34 cellular contexts compared by ENCODE assay signal in genomic region chr10:80032503-80032902, GRCh38. TPM values are rescaled to one million over a fixed set of nuclear protein-coding genes. Genes with fewer than 3 reads are reported as not detected.
A peak's percentile ranks its signal among the peaks of the same experiment; 100 is the strongest.
DNase-seq lines count a peak whose midpoint lies in the region; ATAC-seq, FAIRE-seq and TF ChIP-seq lines count a peak whose summit lies in the region.
"Had no signal": no experiment of that assay in that cellular context is flagged by ENCODE, and none has a peak within 500 bp of the region (broad histone marks: within the 10 kb centered on the region; RNA-seq: fewer than 3 reads in every experiment).

No MANE protein-coding gene starts in this region.

- H3K79me2 ChIP-seq in HepG2 (ENCODE audit: insufficient read depth, low read length) (no peaks in the 10 kb centered on the region), K562 (ENCODE audit: control insufficient read depth, insufficient read depth, low read length) (no peaks in the 10 kb centered on the region)

- H3K27me3 Mint-ChIP-seq in progenitor cell of endocrine pancreas: no peaks in the 10 kb centered on the region
- H3K27me3 Mint-ChIP-seq: CD4-positive, alpha-beta memory T cell had no signal

- no peaks in the 10 kb centered on the region for H3K36me3 ChIP-seq in HepG2 (replicated peaks in 1 of 2; ENCODE audit: control insufficient read depth in 1 of 2, insufficient read depth in 2 of 2, low read length in 2 of 2)
- no peaks in the 10 kb centered on the region for H3K36me3 ChIP-seq in right lobe of liver
- no peaks in the 10 kb centered on the region for H3K36me3 ChIP-seq in K562 (ENCODE audit: control insufficient read depth, insufficient read depth, low read length)
- H3K36me3 ChIP-seq: BE2C; BLaER1; BLaER1 treated with 17β-estradiol and CSF1 and Interleukin-3, amounts not matched to agents 10 nM and 100 nM had no signal

- H3K9me3 Mint-ChIP-seq in progenitor cell of endocrine pancreas (ENCODE audit: low read depth): no peaks in the 10 kb centered on the region
- H3K9me3 Mint-ChIP-seq: CD4-positive, alpha-beta memory T cell; CD4-positive, alpha-beta T cell; CD8-positive, alpha-beta memory T cell; CD8-positive, alpha-beta T cell had no signal

- H3K9me3 ChIP-seq in HepG2 (ENCODE audit: low read length): no peaks in the 10 kb centered on the region
- no peaks in the 10 kb centered on the region for H3K9me3 ChIP-seq in right lobe of liver
- no peaks in the 10 kb centered on the region for H3K9me3 ChIP-seq in K562 (replicated peaks; ENCODE audit: control insufficient read depth, insufficient read depth, low read depth, low read length)
- H3K9me3 ChIP-seq: A549; BE2C; BLaER1; BLaER1 treated with 17β-estradiol and CSF1 and Interleukin-3, amounts not matched to agents 10 nM and 100 nM; Caco-2 had no signal

- H3K4me1 ChIP-seq in HepG2 (ENCODE audit: insufficient read depth, low read length) (no peaks in the 10 kb centered on the region), right lobe of liver (no peaks in the 10 kb centered on the region), K562 (replicated peaks in 1 of 2; ENCODE audit: control insufficient read depth in 2 of 2, insufficient read depth in 2 of 2, low read length in 2 of 2) (no peaks in the 10 kb centered on the region)
- H3K4me1 ChIP-seq: A549; BE2C; BLaER1 treated with 17β-estradiol and CSF1 and Interleukin-3, amounts not matched to agents 10 nM and 100 nM; Caco-2 had no signal

- WGBS in HepG2 (ENCODE audit: low lambda C conversion rate): 48% methylated on average over 5 of the region's 5 CpGs
- WGBS in right lobe of liver (ENCODE audit: insufficient coverage, low coverage, low lambda C conversion rate, missing lambda C conversion rate): 92% methylated on average over 5 of the region's 5 CpGs
- WGBS in K562 (ENCODE audit: insufficient coverage, low coverage, missing lambda C conversion rate): 3% methylated on average over 5 of the region's 5 CpGs

- H3K9ac ChIP-seq in HepG2 (ENCODE audit: insufficient read depth, low read depth, low read length) (no peak overlapping the region), K562 (ENCODE audit: insufficient read depth in 1 of 2, low read depth in 2 of 2, low read length in 2 of 2) (no peak overlapping the region)
- H3K9ac ChIP-seq: BLaER1; BLaER1 treated with 17β-estradiol and CSF1 and Interleukin-3, amounts not matched to agents 10 nM and 100 nM had no signal

- H3K27ac ChIP-seq in HepG2 (ENCODE audit: extremely low read length, insufficient read depth, low read length) (no peak overlapping the region), right lobe of liver (no peak overlapping the region), K562 (ENCODE audit: extremely low read depth, low read depth, low read length) (no peak overlapping the region)
- H3K27ac ChIP-seq: 22Rv1; A549; BLaER1; BLaER1 treated with 17β-estradiol and CSF1 and Interleukin-3, amounts not matched to agents 10 nM and 100 nM; C4-2B had no signal

- POLR2A ChIA-PET in HepG2 (lab: Yijun Ruan, JAX): no interaction called here
- POLR2A ChIA-PET in K562 (lab: Yijun Ruan, JAX): no interaction called here
- POLR2A ChIA-PET in GM10248 (lab: Yijun Ruan, JAX): no interaction called here

- in situ Hi-C loops in HepG2 (cut with HindIII; ENCODE audit: extremely low pct_ligation_motif_present, low pct_unique_long_range_greater_than_20kb) (no loop called here), K562 (cut with MboI) (no loop called here)

- H3K4me3 ChIP-seq in HepG2 (replicated peaks in 1 of 3; ENCODE audit: insufficient read depth in 1 of 3, low read depth in 2 of 3, low read length in 3 of 3) (no peak overlapping the region), right lobe of liver (no peak overlapping the region), K562 (no peak overlapping the region)
- H3K4me3 ChIP-seq: A549; BLaER1; BLaER1 treated with 17β-estradiol and CSF1 and Interleukin-3, amounts not matched to agents 10 nM and 100 nM had no signal

- no peaks in the 10 kb centered on the region for H3K36me3 Mint-ChIP-seq in progenitor cell of endocrine pancreas (ENCODE audit: insufficient read depth)
- H3K36me3 Mint-ChIP-seq: CD14-positive monocyte; CD4-positive, alpha-beta memory T cell; CD4-positive, CD25-positive, alpha-beta regulatory T cell; CD8-positive, alpha-beta memory T cell; CD8-positive, alpha-beta T cell had no signal

- TF ChIP-seq RAD21 in HepG2 (CRISPR knock-in tag; IDR thresholded peaks at IDR 0.05) (no peak), K562 (CRISPR knock-in tag; conservative IDR thresholded peaks at IDR 0.05 in 1 of 2, IDR thresholded peaks at IDR 0.05 in 1 of 2) (no peak)

- DNase-seq in HepG2 (ENCODE audit: low spot score) (no peak), right lobe of liver (no peak), K562 (ENCODE audit: extremely low read depth in 1 of 4, low spot score in 3 of 4) (no peak), progenitor cell of endocrine pancreas (ENCODE audit: low spot score, unreplicated experiment) (no peak), GM10248 (ENCODE audit: extremely low spot score) (no peak), GOT3 (lab: John Stamatoyannopoulos, UW) (no peak)
- DNase-seq: 8988T; ACHN; AML-193; BE2C; C1 segment of cervical spinal cord; Caco-2; Calu3; CD4-positive, alpha-beta memory T cell; CD4-positive, alpha-beta T cell; CD4-positive, CD25-positive, alpha-beta regulatory T cell; CD8-positive, alpha-beta memory T cell; CD8-positive, alpha-beta T cell; COR-L47; DMS 273 treated with DMSO at 0.1 percent for 48 hours; DMS153; DMS53; DMS79; DMS79 treated with DMSO at 0.1 percent for 48 hours; DND-41; EL had no signal

- H3K4me1 Mint-ChIP-seq in progenitor cell of endocrine pancreas (ENCODE audit: low read depth): no peaks in the 10 kb centered on the region
- H3K4me1 Mint-ChIP-seq: CD14-positive monocyte; CD4-positive, alpha-beta memory T cell; CD4-positive, CD25-positive, alpha-beta regulatory T cell had no signal

- H2AFZ ChIP-seq in HepG2 (ENCODE audit: low read length) (no peak overlapping the region), K562 (ENCODE audit: low read depth, low read length) (no peak overlapping the region)

- no TSS peak for BruUV-seq in HepG2 (replicated peaks; lab: Mats Ljungman, UMichigan)
- no TSS peak for BruUV-seq in K562 (replicated peaks; lab: Mats Ljungman, UMichigan)

- H3K27ac Mint-ChIP-seq in progenitor cell of endocrine pancreas: peak overlapping the region; percentile 56
- H3K27ac Mint-ChIP-seq: B cell; CD14-positive monocyte; CD4-positive, alpha-beta memory T cell; CD4-positive, alpha-beta T cell; CD4-positive, CD25-positive, alpha-beta regulatory T cell; CD8-positive, alpha-beta memory T cell; CD8-positive, alpha-beta T cell had no signal

- H3K4me3 Mint-ChIP-seq in progenitor cell of endocrine pancreas (ENCODE audit: low read depth): no peak overlapping the region
- H3K4me3 Mint-ChIP-seq: B cell; CD14-positive monocyte; CD4-positive, alpha-beta memory T cell; CD4-positive, alpha-beta T cell; CD4-positive, CD25-positive, alpha-beta regulatory T cell; CD8-positive, alpha-beta memory T cell; CD8-positive, alpha-beta T cell had no signal

- ATAC-seq in HepG2: no peak
- ATAC-seq in right lobe of liver: no peak
- no peak for ATAC-seq in K562
- ATAC-seq: A549; CD8-positive, alpha-beta T cell had no signal

- H3K9me1 ChIP-seq in K562 (ENCODE audit: control insufficient read depth, insufficient read depth, low read length): no peaks in the 10 kb centered on the region

- TF ChIP-seq CTCF in HepG2 (CRISPR knock-in tag; IDR thresholded peaks at IDR 0.05) (no peak), right lobe of liver (IDR thresholded peaks at IDR 0.05) (no peak), K562 (IDR thresholded peaks at IDR 0.05 in 2 of 3, conservative IDR thresholded peaks at IDR 0.05 in 1 of 3; ENCODE audit: insufficient read depth in 2 of 3, low read depth in 1 of 3, low read length in 3 of 3) (no peak), progenitor cell of endocrine pancreas (IDR thresholded peaks at IDR 0.05; ENCODE audit: unreplicated experiment) (no peak), GM10248 (IDR thresholded peaks at IDR 0.05; ENCODE audit: control extremely low read depth, extremely low read depth, low read depth, missing control alignments) (no peak)

- TF ChIP-seq POLR2A in HepG2 (IDR thresholded peaks at IDR 0.05; ENCODE audit: insufficient read depth in 1 of 2, low read depth in 2 of 2, low read length in 2 of 2): no peak
- TF ChIP-seq POLR2A in right lobe of liver (IDR thresholded peaks at IDR 0.05): no peak
- no peak for TF ChIP-seq POLR2A in K562 (conservative IDR thresholded peaks at IDR 0.05)

- intact Hi-C loops in HepG2 (cut with micrococcal nuclease; ENCODE audit: unreplicated experiment): no loop called here
- intact Hi-C loops in right lobe of liver (cut with DNase I): no loop called here
- intact Hi-C loops in K562 (cut with micrococcal nuclease): no loop called here

- H4K20me1 ChIP-seq in HepG2 (ENCODE audit: insufficient read depth, low read length): no peaks in the 10 kb centered on the region
- no peaks in the 10 kb centered on the region for H4K20me1 ChIP-seq in K562 (replicated peaks; ENCODE audit: control insufficient read depth, insufficient read depth, low read length)
- H4K20me1 ChIP-seq: BLaER1; BLaER1 treated with 17β-estradiol and CSF1 and Interleukin-3, amounts not matched to agents 10 nM and 100 nM had no signal

- CTCF ChIA-PET in HepG2 (lab: Yijun Ruan, JAX; ENCODE audit: low intra/inter-chr PET ratio, low total read pairs) (no interaction called here), K562 (lab: Yijun Ruan, JAX; ENCODE audit: low intra/inter-chr PET ratio) (no interaction called here), GM10248 (lab: Yijun Ruan, JAX) (interaction anchor here (2.1 kb wide), 1 partner anchor 15 kb away, joined by 7 read pairs; no protein-coding TSS in a partner anchor)

- TF ChIP-seq EP300 in HepG2 (IDR thresholded peaks at IDR 0.05; ENCODE audit: low read depth in 2 of 2, low read length in 2 of 2) (no peak), HepG2 (CRISPR knock-in tag; IDR thresholded peaks at IDR 0.05; ENCODE audit: borderline replicate concordance) (no peak), K562 (IDR thresholded peaks at IDR 0.05; ENCODE audit: low read length) (no peak)

- FAIRE-seq in HepG2 (lab: Jason Lieb, UNC) (no peak), K562 (lab: Jason Lieb, UNC) (no peak)
- FAIRE-seq: A549, D721Med had no signal

- H3K4me2 ChIP-seq in HepG2 (ENCODE audit: low read depth, low read length): no peak overlapping the region
- no peak overlapping the region for H3K4me2 ChIP-seq in K562 (ENCODE audit: insufficient read depth, low read length)
- H3K4me2 ChIP-seq: A549; BLaER1; BLaER1 treated with 17β-estradiol and CSF1 and Interleukin-3, amounts not matched to agents 10 nM and 100 nM had no signal

- no peaks in the 10 kb centered on the region for H3K27me3 ChIP-seq in HepG2 (ENCODE audit: control insufficient read depth in 1 of 2, insufficient read depth in 2 of 2, low read length in 2 of 2)
- no peaks in the 10 kb centered on the region for H3K27me3 ChIP-seq in right lobe of liver
- no peaks in the 10 kb centered on the region; a peak in 1 of 5 replicates for H3K27me3 ChIP-seq in K562 (ENCODE audit: control insufficient read depth in 2 of 2, insufficient read depth in 2 of 2, low read length in 2 of 2)
- H3K27me3 ChIP-seq: BE2C; BLaER1; BLaER1 treated with 17β-estradiol and CSF1 and Interleukin-3, amounts not matched to agents 10 nM and 100 nM had no signal

RNA-seq across cellular contexts. Expression of gene TMEM254, which starts 46.0 kb away (rescaled TPM):
- total RNA-seq in HepG2 (2016; rRNA removed; fragmentation: Illumina TruSeq; extraction: Trizol): 8.4 and 11.2 TPM in 2 replicates
- total RNA-seq in HepG2 (2016; cell fraction: cytosol; rRNA removed; fragmentation: Illumina TruSeq; extraction: Trizol; ENCODE audit: low read depth): 1.9 and 3.5 TPM in 2 replicates
- 9.0 and 11.1 TPM in 2 replicates for total RNA-seq in HepG2 (2016; cell fraction: insoluble cytoplasmic fraction; rRNA removed; fragmentation: Illumina TruSeq; extraction: Trizol)
- 5.3 and 8.2 TPM in 2 replicates for total RNA-seq in HepG2 (2016; cell fraction: membrane; rRNA removed; fragmentation: Illumina TruSeq; extraction: Trizol)
- total RNA-seq in HepG2 (2016; cell fraction: nucleus; rRNA removed; fragmentation: Illumina TruSeq; extraction: Trizol): 11.5 and 12.9 TPM in 2 replicates
- 30.7 and 39.0 TPM in 2 replicates for polyA plus RNA-seq in HepG2 (2011; rRNA removed)
- 29.5 and 30.9 TPM in 2 replicates for polyA plus RNA-seq in HepG2 (2011; cell fraction: cytosol; rRNA removed)
- polyA plus RNA-seq in HepG2 (2011; cell fraction: nucleus; rRNA removed): 13.9 and 15.1 TPM in 2 replicates
- polyA plus RNA-seq in HepG2 (2012): 11.6 and 17.3 TPM in 2 replicates
- polyA plus RNA-seq in HepG2 (2016; cell fraction: cytosol; fragmentation: Illumina TruSeq; extraction: Trizol; ENCODE audit: low read depth): 3.6 and 5.2 TPM in 2 replicates
- 15.9 and 17.4 TPM in 2 replicates for polyA plus RNA-seq in HepG2 (2016; cell fraction: insoluble cytoplasmic fraction; fragmentation: Illumina TruSeq; extraction: Trizol; ENCODE audit: low read depth)
- polyA plus RNA-seq in HepG2 (2016; cell fraction: membrane; fragmentation: Illumina TruSeq; extraction: Trizol; ENCODE audit: low read depth): 8.0 and 8.5 TPM in 2 replicates
- 28.7 and 29.3 TPM in 2 replicates for polyA plus RNA-seq in HepG2 (2016; cell fraction: nucleus; fragmentation: Illumina TruSeq; extraction: Trizol; ENCODE audit: insufficient read depth, low read depth)
- polyA minus RNA-seq in HepG2 (2011; rRNA and poly(A)+ RNA removed; ENCODE audit: low replicate concordance): 19.7 and 51.1 TPM in 2 replicates
- 10.8 and 10.9 TPM in 2 replicates for polyA minus RNA-seq in HepG2 (2011; cell fraction: cytosol; rRNA and poly(A)+ RNA removed)
- 9.6 and 13.9 TPM in 2 replicates for polyA minus RNA-seq in HepG2 (2011; cell fraction: nucleus; rRNA and poly(A)+ RNA removed)
- total RNA-seq in right lobe of liver: 10 to 100 TPM; 18.1 to 33.7 (median 30.8) TPM
- total RNA-seq in K562 (2011; cell fraction: chromatin; rRNA removed; ENCODE audit: low replicate concordance): 0.58 and 1.1 TPM in 2 replicates
- 0.79 and 1.8 TPM in 2 replicates for total RNA-seq in K562 (2011; cell fraction: nucleolus; rRNA removed)
- 1.7 and 3.0 TPM in 2 replicates for total RNA-seq in K562 (2011; cell fraction: nucleoplasm; rRNA removed)
- total RNA-seq in K562 (2014; rRNA removed): 0.59 and 1.4 TPM in 2 replicates
- total RNA-seq in K562 (2014; rRNA removed; fragmentation: Illumina TruSeq; extraction: Trizol): 1.5 TPM in 2 replicates
- 0.98 and 1.0 TPM in 2 replicates for total RNA-seq in K562 (2015; rRNA removed; fragmentation: Illumina TruSeq; extraction: Trizol)
- 2.3 TPM in 2 replicates for total RNA-seq in K562 (2021)
- polyA plus RNA-seq in K562 (2011; rRNA removed): 1.9 and 4.0 TPM in 2 replicates
- polyA plus RNA-seq in K562 (2011; cell fraction: cytosol; rRNA removed): 1.3 and 4.4 TPM in 2 replicates
- polyA plus RNA-seq in K562 (2011; cell fraction: nucleus; rRNA removed): 0.40 and 2.3 TPM in 2 replicates
- 3.0 and 4.5 TPM in 2 replicates for polyA plus RNA-seq in K562 (2012)
- 3.2 and 3.9 TPM in 2 replicates for polyA plus RNA-seq in K562 (2014; fragmentation: Illumina TruSeq; extraction: Trizol)
- polyA plus RNA-seq in K562 (2014; fragmentation: Nextera tagmentation; extraction: Ambion mirVana): 1 to 10 TPM; 4.7 TPM
- 1.5 and 1.9 TPM in 2 replicates for polyA plus RNA-seq in K562 (2014; rRNA removed)
- 0.56 and 2.9 TPM in 2 replicates for polyA minus RNA-seq in K562 (2011; rRNA and poly(A)+ RNA removed)
- not detected in 2 replicates for polyA minus RNA-seq in K562 (2011; cell fraction: cytosol; rRNA and poly(A)+ RNA removed)
- polyA minus RNA-seq in K562 (2011; cell fraction: nucleus; rRNA and poly(A)+ RNA removed): 0.27 and 0.56 TPM in 2 replicates
- 34.7 and 34.8 TPM in 2 replicates for total RNA-seq in progenitor cell of endocrine pancreas

Comparison
In these comparisons a context has a peak if more than half of its experiments do, and no peak if none do; other contexts are left out.
1. Of the 241 proteins assayed by ChIP-seq in both HepG2 and K562: peak only in HepG2: none; only in K562: TFE3 and USF2; in both: RAD51; in neither: 238.